8 cellular contexts compared by ENCODE assay signal in genomic region chr22:41620646-41621098, GRCh38. TPM values are rescaled to one million over a fixed set of nuclear protein-coding genes. Genes with fewer than 3 reads are reported as not detected.
DNase-seq lines count a peak whose midpoint lies in the region; ATAC-seq, FAIRE-seq and TF ChIP-seq lines count a peak whose summit lies in the region.

DESI1 (minus strand) TSS chr22:41621043; CDS start chr22:41620839, 204 bp downstream.

- H3K27ac ChIP-seq in RWPE1 (peak within 1 kb of the TSS; percentile 90), endothelial cell of umbilical vein (ENCODE audit: insufficient read depth, low read depth, low read length) (peak within 1 kb of the TSS; percentile 89)

- peaks cover 25% of the 10 kb centered on the region for H3K4me1 ChIP-seq in endothelial cell of umbilical vein (ENCODE audit: control insufficient read depth, extremely low read depth, insufficient read depth, low read length)

- H3K4me2 ChIP-seq in endothelial cell of umbilical vein (ENCODE audit: insufficient read depth, low read length) = peak within 1 kb of the TSS; percentile 95

- dilution Hi-C loops in endothelial cell of umbilical vein (cut with MboI; ENCODE audit: extremely low pct_ligation_motif_present, low sequenced_read_pairs) = no loop called here

- peaks cover 24% of the 10 kb centered on the region for H3K36me3 Mint-ChIP-seq in activated naive CD4-positive, alpha-beta T cell treated with anti-CD3 and anti-CD28 coated beads, Interleukin-2, amount 10 ng/mL, durations not matched to agents 7 days and 5 days
- no peaks in the 10 kb centered on the region for H3K36me3 Mint-ChIP-seq in naive B cell

- H3K9me3 ChIP-seq in endothelial cell of umbilical vein (replicated peaks; ENCODE audit: control insufficient read depth, insufficient read depth, low read length) = no peaks in the 10 kb centered on the region

- CTCF ChIA-PET in activated naive CD4-positive, alpha-beta T cell treated with anti-CD3 and anti-CD28 coated beads, Interleukin-2, amount 10 ng/mL, durations not matched to agents 7 days and 5 days (lab: Charles Lee) = interaction anchor here (1.4 kb wide), 1 partner anchor 77 kb away, joined by 4 read pairs; the partner anchor contains the start of gene POLR3H
- CTCF ChIA-PET in RWPE1 (lab: Yijun Ruan, JAX) (interaction anchor here (1.2 kb wide), 1 partner anchor 22 kb away, joined by 3 read pairs; no protein-coding TSS in a partner anchor), endothelial cell of umbilical vein (lab: Charles Lee) (interaction anchor here (0.8 to 3.6 kb wide), 5 partner anchors 24 to 217 kb away, joined by 3 to 14 read pairs (median 9); partner anchors contain the start of genes PMM1 and POLR3H)

- no peaks in the 10 kb centered on the region for H3K27me3 Mint-ChIP-seq in activated naive CD4-positive, alpha-beta T cell treated with anti-CD3 and anti-CD28 coated beads, Interleukin-2, amount 10 ng/mL, durations not matched to agents 7 days and 5 days
- no peaks in the 10 kb centered on the region for H3K27me3 Mint-ChIP-seq in naive B cell

- intact Hi-C loops in endothelial cell of umbilical vein (cut with micrococcal nuclease) = loop anchor here (5.0 kb wide), 1 partner anchor 47 kb away; no protein-coding TSS in a partner anchor

- FAIRE-seq in endothelial cell of umbilical vein (lab: Jason Lieb, UNC) = no peak

- H3K4me3 ChIP-seq in endothelial cell of umbilical vein (replicated peaks in 1 of 3; ENCODE audit: insufficient read depth in 1 of 3, low read depth in 1 of 3, low read length in 3 of 3) = peak within 1 kb of the TSS; percentile 80 to 86 (median 86)

- no peaks in the 10 kb centered on the region for H3K27me3 ChIP-seq in endothelial cell of umbilical vein (ENCODE audit: control insufficient read depth in 2 of 2, insufficient read depth in 2 of 2, low read length in 2 of 2)

- peak; percentile 83 for TF ChIP-seq POLR2A in endothelial cell of umbilical vein (IDR thresholded peaks at IDR 0.05; ENCODE audit: low read depth, low read length)

- H3K4me3 Mint-ChIP-seq in activated naive CD4-positive, alpha-beta T cell treated with anti-CD3 and anti-CD28 coated beads, Interleukin-2, amount 10 ng/mL, durations not matched to agents 7 days and 5 days = peak within 1 kb of the TSS; percentile 99
- peak within 1 kb of the TSS; percentile 93 to 100 (median 98) for H3K4me3 Mint-ChIP-seq in naive B cell

- H3K9ac ChIP-seq in endothelial cell of umbilical vein (replicated peaks; ENCODE audit: extremely low read depth, insufficient read depth, low read length) = peak within 1 kb of the TSS; percentile 97

- H3K9me1 ChIP-seq in endothelial cell of umbilical vein (replicated peaks; ENCODE audit: control insufficient read depth, extremely low read depth, insufficient read depth, low read length) = no peaks in the 10 kb centered on the region

- ATAC-seq in HG02973 (IDR thresholded peaks at IDR 0.05; ENCODE audit: unreplicated experiment) = peak; percentile 17
- ATAC-seq in naive B cell (ENCODE audit: low read depth in 2 of 2) = peak; percentile 35 to 75

- no peak for TF ChIP-seq CTCF in RWPE1 (conservative IDR thresholded peaks at IDR 0.05; ENCODE audit: low read depth)
- no peak for TF ChIP-seq CTCF in endothelial cell of umbilical vein (IDR thresholded peaks at IDR 0.05; ENCODE audit: extremely low read depth in 1 of 2, insufficient read depth in 1 of 2, low read depth in 1 of 2, low read length in 2 of 2)

- H3K79me2 ChIP-seq in endothelial cell of umbilical vein (ENCODE audit: control insufficient read depth, insufficient read depth, low read length) = peaks cover 73% of the 10 kb centered on the region

- peak within 1 kb of the TSS; percentile 48 for H2AFZ ChIP-seq in endothelial cell of umbilical vein (ENCODE audit: low read depth, low read length)

- no peaks in the 10 kb centered on the region for H4K20me1 ChIP-seq in endothelial cell of umbilical vein (replicated peaks; ENCODE audit: control insufficient read depth, extremely low read depth, insufficient read depth, low read length)

- H3K27ac Mint-ChIP-seq in activated naive CD4-positive, alpha-beta T cell treated with anti-CD3 and anti-CD28 coated beads, Interleukin-2, amount 10 ng/mL, durations not matched to agents 7 days and 5 days = peak within 1 kb of the TSS; percentile 99
- H3K27ac Mint-ChIP-seq in naive B cell = peak within 1 kb of the TSS; percentile 99 to 100 (median 99)

- no TSS peak for BruUV-seq in endothelial cell of umbilical vein (replicated peaks; lab: Mats Ljungman, UMichigan)

- H3K4me1 Mint-ChIP-seq in activated naive CD4-positive, alpha-beta T cell treated with anti-CD3 and anti-CD28 coated beads, Interleukin-2, amount 10 ng/mL, durations not matched to agents 7 days and 5 days = peaks cover 44% of the 10 kb centered on the region
- H3K4me1 Mint-ChIP-seq in naive B cell = peaks cover 22 to 46% (median 32%) of the 10 kb centered on the region in 3 donors

- POLR2A ChIA-PET in RWPE1 (lab: Yijun Ruan, JAX; ENCODE audit: low non-redundant PET) = no interaction called here
- POLR2A ChIA-PET in endothelial cell of umbilical vein (lab: Charles Lee) = interaction anchor here (0.7 to 1.0 kb wide), 4 partner anchors 22 to 77 kb away, joined by 3 to 6 read pairs (median 4); partner anchors contain the start of gene PMM1

- H3K9me3 Mint-ChIP-seq in activated naive CD4-positive, alpha-beta T cell treated with anti-CD3 and anti-CD28 coated beads, Interleukin-2, amount 10 ng/mL, durations not matched to agents 7 days and 5 days = no peaks in the 10 kb centered on the region
- no peaks in the 10 kb centered on the region for H3K9me3 Mint-ChIP-seq in naive B cell

- peaks cover 2 to 4% of the 10 kb centered on the region in 2 experiments for H3K36me3 ChIP-seq in endothelial cell of umbilical vein (ENCODE audit: control insufficient read depth in 2 of 2, extremely low read depth in 1 of 2, insufficient read depth in 2 of 2, low read length in 2 of 2)

- DNase-seq in activated naive CD4-positive, alpha-beta T cell treated with anti-CD3 and anti-CD28 coated beads, Interleukin-2, amount 10 ng/mL, durations not matched to agents 7 days and 5 days = no peak
- DNase-seq in activated naive CD4-positive, alpha-beta T cell treated with Interleukin-2 at 50 U/mL for 16 hours = no peak
- no peak for DNase-seq in RWPE1 (ENCODE audit: low spot score)
- DNase-seq in endothelial cell of umbilical vein (ENCODE audit: low read depth, low spot score) = no peak
- DNase-seq in naive B cell = no peak
- DNase-seq in retina = no peak
- no peak for DNase-seq in SKM-1 (lab: John Stamatoyannopoulos, UW; ENCODE audit: unreplicated experiment)

TF ChIP-seq in endothelial cell of umbilical vein, 7 proteins besides CTCF, POLR2A, EP300 and RAD21:
- no peak for TF ChIP-seq FOS (IDR thresholded peaks at IDR 0.05; ENCODE audit: borderline replicate concordance, insufficient read depth, low read length)
- peak; percentile 81 for TF ChIP-seq POLR2AphosphoS5 (IDR thresholded peaks at IDR 0.05; ENCODE audit: insufficient read depth, low read depth, low read length)

RNA-seq across cellular contexts. Expression of gene DESI1, which starts in this region (rescaled TPM):
- total RNA-seq in endothelial cell of umbilical vein = 49.4 and 59.1 TPM in 2 replicates
- polyA plus RNA-seq in endothelial cell of umbilical vein = 36.8 and 42.1 TPM in 2 replicates
- polyA plus RNA-seq in endothelial cell of umbilical vein (2011; cell fraction: cytosol; rRNA removed) = 33.1 and 35.0 TPM in 2 replicates
- polyA plus RNA-seq in endothelial cell of umbilical vein (2011; cell fraction: nucleus; rRNA removed) = 63.9 and 66.4 TPM in 2 replicates
- 32.4 and 44.8 TPM in 2 replicates for polyA plus RNA-seq in endothelial cell of umbilical vein (2012)
- polyA minus RNA-seq in endothelial cell of umbilical vein = 54.2 and 68.1 TPM in 2 replicates
- 25.3 TPM for polyA minus RNA-seq in endothelial cell of umbilical vein (2011; cell fraction: cytosol; rRNA and poly(A)+ RNA removed)
- 31.1 and 48.3 TPM in 2 replicates for polyA minus RNA-seq in endothelial cell of umbilical vein (2011; cell fraction: nucleus; rRNA and poly(A)+ RNA removed)
- 10 to 100 TPM in 2 of 6 donors, 1 to 10 TPM in 4; 5.1 to 11.1 (median 9.1) TPM for polyA plus RNA-seq in naive B cell (ENCODE audit: low read depth in 6 of 6)
